Comparison of ENCODE assay signal across 13 cellular contexts in the genomic region with DNA sequence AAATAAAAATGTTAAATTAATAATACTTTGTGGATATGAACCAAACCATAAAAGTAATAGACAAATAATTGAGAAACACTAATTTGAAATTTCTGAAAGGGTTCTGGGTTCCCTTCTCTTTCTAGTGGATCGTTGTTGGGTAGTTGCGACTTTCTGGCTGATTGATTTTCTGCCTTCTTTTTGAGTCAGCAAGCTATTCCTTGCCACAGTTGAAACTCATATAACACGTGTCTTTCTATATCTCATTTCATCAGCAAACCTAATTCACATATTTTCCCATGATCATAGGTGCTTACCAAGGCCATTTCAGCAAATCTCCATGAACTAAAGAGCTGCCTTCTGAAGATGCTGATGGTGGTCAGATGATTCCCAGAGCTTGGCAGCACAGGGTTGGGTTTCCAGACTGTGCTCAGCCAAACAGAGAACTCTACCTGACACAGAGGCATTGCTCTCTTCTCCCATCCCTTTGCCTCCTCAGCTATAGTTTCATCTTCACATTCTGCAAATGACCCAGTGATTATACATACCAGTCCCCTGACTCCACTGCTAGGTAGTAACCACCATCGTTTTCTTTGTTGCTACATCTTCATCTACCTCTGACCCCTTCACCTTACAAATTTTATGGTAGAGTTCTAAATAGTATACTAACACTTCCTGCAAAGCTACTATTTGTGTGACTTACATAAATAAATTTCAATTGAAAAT.
DNase-seq lines count a peak whose midpoint lies in the region; ATAC-seq and TF ChIP-seq lines count a peak whose summit lies in the region.
"Had no signal": no experiment of that assay in that cellular context is flagged by ENCODE, and none has a peak within 500 bp of the region (broad histone marks: within the 10 kb centered on the region; RNA-seq: fewer than 3 reads in every experiment).

No MANE protein-coding gene starts in this region.

- no peaks in the 10 kb centered on the region for H3K4me1 Mint-ChIP-seq in stimulated activated effector memory CD8-positive, alpha-beta T cell treated with anti-CD3 and anti-CD28 coated beads, Interleukin-12 subunit alpha, Interleukin-12 subunit beta, amount 100 ng/mL, for 72 hours

- ATAC-seq in GM19455 (IDR thresholded peaks at IDR 0.05; ENCODE audit: unreplicated experiment), result peak; percentile 70
- ATAC-seq in HG02623 (IDR thresholded peaks at IDR 0.05; ENCODE audit: unreplicated experiment), result peak; percentile 71
- peak; percentile 80 for ATAC-seq in HG03432 (IDR thresholded peaks at IDR 0.05; ENCODE audit: unreplicated experiment)
- no peak for ATAC-seq in stimulated activated effector memory CD8-positive, alpha-beta T cell treated with anti-CD3 and anti-CD28 coated beads, Interleukin-12 subunit alpha, Interleukin-12 subunit beta, amount 100 ng/mL, for 72 hours
- ATAC-seq: activated CD8-positive, alpha-beta T cell treated with anti-CD3 and anti-CD28 coated beads, Interleukin-2, amount 10 ng/mL, durations not matched to agents 7 days and 5 days had no signal

- H3K36me3 Mint-ChIP-seq in stimulated activated effector memory CD8-positive, alpha-beta T cell treated with anti-CD3 and anti-CD28 coated beads, Interleukin-12 subunit alpha, Interleukin-12 subunit beta, amount 100 ng/mL, for 72 hours, result no peaks in the 10 kb centered on the region

- DNase-seq in GM13976 (ENCODE audit: low spot score), result peak; percentile 13
- DNase-seq in stimulated activated CD4-positive, alpha-beta T cell treated with anti-CD3 and anti-CD28 coated beads, Interleukin-4, amount 100 ng/mL, for 1 hour, result no peak
- DNase-seq in stimulated activated effector memory CD8-positive, alpha-beta T cell treated with anti-CD3 and anti-CD28 coated beads, Interleukin-12 subunit alpha, Interleukin-12 subunit beta, amount 100 ng/mL, for 72 hours (ENCODE audit: low spot score in 2 of 2), result no peak
- DNase-seq in occipital lobe (lab: John Stamatoyannopoulos, UW), result no peak
- DNase-seq in activated T-cell treated with anti-CD3 and anti-CD28 coated beads for 4 hours, result no peak
- DNase-seq: activated CD8-positive, alpha-beta T cell treated with anti-CD3 and anti-CD28 coated beads, Interleukin-2, amount 10 ng/mL, durations not matched to agents 7 days and 5 days; activated effector memory CD4-positive, alpha-beta T cell treated with anti-CD3 and anti-CD28 coated beads, Interleukin-2, amount 50 U/mL, for 16 hours; dorsolateral prefrontal cortex; hippocampal formation; NCI-H2171 had no signal

- H3K4me3 Mint-ChIP-seq in stimulated activated effector memory CD8-positive, alpha-beta T cell treated with anti-CD3 and anti-CD28 coated beads, Interleukin-12 subunit alpha, Interleukin-12 subunit beta, amount 100 ng/mL, for 72 hours, result no peak overlapping the region
- H3K4me3 Mint-ChIP-seq: activated CD8-positive, alpha-beta T cell treated with anti-CD3 and anti-CD28 coated beads, Interleukin-2, amount 10 ng/mL, durations not matched to agents 7 days and 5 days had no signal

- H3K9me3 Mint-ChIP-seq in stimulated activated effector memory CD8-positive, alpha-beta T cell treated with anti-CD3 and anti-CD28 coated beads, Interleukin-12 subunit alpha, Interleukin-12 subunit beta, amount 100 ng/mL, for 72 hours, result peaks cover 6% of the 10 kb centered on the region

- H3K27ac Mint-ChIP-seq in stimulated activated effector memory CD8-positive, alpha-beta T cell treated with anti-CD3 and anti-CD28 coated beads, Interleukin-12 subunit alpha, Interleukin-12 subunit beta, amount 100 ng/mL, for 72 hours, result no peak overlapping the region
- H3K27ac Mint-ChIP-seq: activated CD8-positive, alpha-beta T cell treated with anti-CD3 and anti-CD28 coated beads, Interleukin-2, amount 10 ng/mL, durations not matched to agents 7 days and 5 days had no signal

- in situ Hi-C loops in GM13976 (cut with MboI; ENCODE audit: low sequenced_read_pairs, unreplicated experiment), result no loop called here

- TF ChIP-seq CTCF in GM13976 (IDR thresholded peaks at IDR 0.05; ENCODE audit: borderline replicate concordance, control extremely low read depth, extremely low read depth, insufficient read depth, missing control alignments), result no peak
